32 cellular contexts compared by ENCODE assay signal in the genomic region with DNA sequence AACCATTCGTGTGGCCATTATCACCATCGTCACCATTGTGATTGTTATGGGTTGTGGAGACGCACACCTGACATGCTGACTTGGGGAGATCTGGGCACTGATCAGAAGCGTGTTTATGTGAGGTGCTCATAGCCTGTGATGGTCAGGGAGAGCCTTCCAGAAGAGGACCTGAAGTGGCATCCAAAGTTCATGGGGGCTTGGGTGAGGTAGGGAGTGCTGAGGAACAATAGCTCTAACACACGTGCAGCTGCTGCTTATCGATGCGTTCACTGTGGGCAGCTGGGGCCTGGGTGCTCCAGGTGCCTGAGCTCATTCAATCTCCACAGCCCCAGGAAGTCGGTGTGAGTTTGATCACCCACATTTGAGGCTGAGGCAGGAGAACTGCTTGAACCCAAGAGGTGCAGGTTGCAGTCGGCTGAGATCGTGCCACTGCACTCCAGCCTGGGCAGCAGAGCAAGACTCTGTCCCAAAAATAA.
DNase-seq lines count a peak whose midpoint lies in the region; ATAC-seq and TF ChIP-seq lines count a peak whose summit lies in the region.
"Had no signal": no experiment of that assay in that cellular context is flagged by ENCODE, and none has a peak within 500 bp of the region (broad histone marks: within the 10 kb centered on the region; RNA-seq: fewer than 3 reads in every experiment).

No MANE protein-coding gene starts in this region.

- H3K27me3 ChIP-seq in transverse colon: peaks cover 3% of the 10 kb centered on the region
- H3K27me3 ChIP-seq: vagina had no signal

- no peak overlapping the region for H3K4me3 Mint-ChIP-seq in chondrocyte (ENCODE audit: unreplicated experiment)
- H3K4me3 Mint-ChIP-seq: activated CD4-positive, alpha-beta T cell treated with anti-CD3 and anti-CD28 coated beads, Interleukin-2, amount 10 ng/mL, durations not matched to agents 7 days and 5 days; activated naive CD8-positive, alpha-beta T cell treated with anti-CD3 and anti-CD28 coated beads, Interleukin-2, amount 50 U/mL, for 24 hours; activated T-cell treated with anti-CD3 and anti-CD28 coated beads, Interleukin-2, amount 50 U/mL, for 24 hours; CD8-positive, alpha-beta T cell; dendritic cell treated with granulocyte-macrophage colony-stimulating factor and Interleukin-4, amounts not matched to agents 40 ng/mL and 50 ng/mL, for 4 days; endodermal cell; HFFc6; neural crest cell; T-cell had no signal

- no peak overlapping the region for H3K27ac Mint-ChIP-seq in chondrocyte (ENCODE audit: unreplicated experiment)
- H3K27ac Mint-ChIP-seq: activated CD4-positive, alpha-beta T cell treated with anti-CD3 and anti-CD28 coated beads, Interleukin-2, amount 10 ng/mL, durations not matched to agents 7 days and 5 days; activated naive CD8-positive, alpha-beta T cell treated with anti-CD3 and anti-CD28 coated beads, Interleukin-2, amount 50 U/mL, for 24 hours; activated T-cell treated with anti-CD3 and anti-CD28 coated beads, Interleukin-2, amount 50 U/mL, for 24 hours; CD8-positive, alpha-beta T cell; dendritic cell treated with granulocyte-macrophage colony-stimulating factor and Interleukin-4, amounts not matched to agents 40 ng/mL and 50 ng/mL, for 4 days; endodermal cell; HFFc6; T-cell had no signal

- no peak for TF ChIP-seq EP300 in transverse colon (IDR thresholded peaks at IDR 0.05; ENCODE audit: low read depth)

- peaks cover 49% of the 10 kb centered on the region for H3K27me3 Mint-ChIP-seq in chondrocyte (ENCODE audit: low read depth)
- H3K27me3 Mint-ChIP-seq: activated CD4-positive, alpha-beta T cell treated with anti-CD3 and anti-CD28 coated beads, Interleukin-2, amount 10 ng/mL, durations not matched to agents 7 days and 5 days had no signal

- no peak for TF ChIP-seq POLR2A in transverse colon (IDR thresholded peaks at IDR 0.05)

- peaks cover 5 to 8% (median 7%) of the 10 kb centered on the region in 4 donors for H3K4me1 ChIP-seq in transverse colon
- H3K4me1 ChIP-seq: A549, parathyroid adenoma, vagina had no signal

- 80% methylated on average over 1 to 10 of the region's 10 CpGs for WGBS in transverse colon (ENCODE audit: low coverage in 1 of 2), 2 donors

- peaks cover 1% of the 10 kb centered on the region for H3K36me3 Mint-ChIP-seq in chondrocyte (ENCODE audit: low read depth)
- H3K36me3 Mint-ChIP-seq: CD8-positive, alpha-beta T cell; T-cell had no signal

- DNase-seq in SHP77 (lab: John Stamatoyannopoulos, UW) (peak; percentile 12 to 27), SHP77 treated with DMSO at 0.1 percent for 48 hours (lab: John Stamatoyannopoulos, UW) (no peak), NCI-H146 (lab: John Stamatoyannopoulos, UW) (peak; percentile 83), chondrocyte (ENCODE audit: low spot score) (peak; percentile 41), transverse colon (peak; percentile 3)
- DNase-seq: activated CD4-positive, alpha-beta T cell treated with anti-CD3 and anti-CD28 coated beads, Interleukin-2, amount 10 ng/mL, durations not matched to agents 7 days and 5 days; activated gamma-delta T cell treated with Interleukin-2 at 50 U/mL for 16 hours; activated naive CD8-positive, alpha-beta T cell treated with anti-CD3 and anti-CD28 coated beads, Interleukin-2, amount 50 U/mL, for 24 hours; activated T-cell treated with anti-CD3 and anti-CD28 coated beads, Interleukin-2, amount 50 U/mL, for 24 hours; caudate nucleus; CD8-positive, alpha-beta T cell; endodermal cell; HFFc6; mesendoderm; NCI-H1417 treated with DMSO at 0.1 percent for 48 hours; NCI-H510A treated with DMSO at 0.1 percent for 48 hours; stimulated activated CD4-positive, alpha-beta T cell treated with anti-CD3 and anti-CD28 coated beads, Interleukin-1b, Interleukin-23, amount 100 ng/mL, for 48 hours; stimulated activated naive CD4-positive, alpha-beta T cell treated with Interleukin-2 at 50 U/mL for 16 hours; T-cell; WERI-Rb-1 had no signal

- no peaks in the 10 kb centered on the region for H3K4me1 Mint-ChIP-seq in chondrocyte (ENCODE audit: low read depth)
- H3K4me1 Mint-ChIP-seq: activated CD4-positive, alpha-beta T cell treated with anti-CD3 and anti-CD28 coated beads, Interleukin-2, amount 10 ng/mL, durations not matched to agents 7 days and 5 days; activated naive CD8-positive, alpha-beta T cell treated with anti-CD3 and anti-CD28 coated beads, Interleukin-2, amount 50 U/mL, for 24 hours; endodermal cell; T-cell had no signal

- peaks cover 13% of the 10 kb centered on the region for H3K9me3 Mint-ChIP-seq in chondrocyte (ENCODE audit: low read depth)
- H3K9me3 Mint-ChIP-seq: activated CD4-positive, alpha-beta T cell treated with anti-CD3 and anti-CD28 coated beads, Interleukin-2, amount 10 ng/mL, durations not matched to agents 7 days and 5 days; activated naive CD8-positive, alpha-beta T cell treated with anti-CD3 and anti-CD28 coated beads, Interleukin-2, amount 50 U/mL, for 24 hours; activated T-cell treated with anti-CD3 and anti-CD28 coated beads, Interleukin-2, amount 50 U/mL, for 24 hours; CD8-positive, alpha-beta T cell; dendritic cell treated with granulocyte-macrophage colony-stimulating factor and Interleukin-4, amounts not matched to agents 40 ng/mL and 50 ng/mL, for 4 days; endodermal cell; HFFc6; neural crest cell had no signal

- H3K36me3 ChIP-seq in transverse colon: no peaks in the 10 kb centered on the region
- H3K36me3 ChIP-seq: vagina, WERI-Rb-1 had no signal

- intact Hi-C loops in transverse colon (cut with DNase I; ENCODE audit: low total_unique reads): no loop called here

- TF ChIP-seq CTCF in chondrocyte (IDR thresholded peaks at IDR 0.05): no peak
- TF ChIP-seq CTCF in transverse colon (IDR thresholded peaks at IDR 0.05): no peak

- H3K9me3 ChIP-seq in transverse colon: no peaks in the 10 kb centered on the region
- H3K9me3 ChIP-seq: vagina had no signal

- ATAC-seq in GM18870 (IDR thresholded peaks at IDR 0.05; ENCODE audit: unreplicated experiment) (no peak), HG03565 (IDR thresholded peaks at IDR 0.05; ENCODE audit: unreplicated experiment) (no peak), HG02870 (IDR thresholded peaks at IDR 0.05; ENCODE audit: unreplicated experiment) (no peak)
- ATAC-seq: A549; activated naive CD8-positive, alpha-beta T cell treated with anti-CD3 and anti-CD28 coated beads, Interleukin-2, amount 50 U/mL, for 24 hours; CD8-positive, alpha-beta T cell; esophagus mucosa; K562; left lobe of liver; T-cell had no signal

- H3K27ac ChIP-seq in transverse colon: no peak overlapping the region
- H3K27ac ChIP-seq: A549, parathyroid adenoma, vagina, WERI-Rb-1 had no signal

- in situ Hi-C loops in transverse colon (cut with MboI; ENCODE audit: low pct_ligation_motif_present in 1 of 4, low pct_unique_long_range_greater_than_20kb in 1 of 4, low sequenced_read_pairs in 3 of 4): no loop called here

- no peak overlapping the region for H3K4me3 ChIP-seq in transverse colon
- H3K4me3 ChIP-seq: A549, K562, smooth muscle cell, vagina had no signal
